Comparison of ENCODE assay signal across 12 cellular contexts in genomic region chr15:35305906-35306305, GRCh38.
DNase-seq lines count a peak whose midpoint lies in the region; ATAC-seq, FAIRE-seq and TF ChIP-seq lines count a peak whose summit lies in the region.
"Had no signal": no experiment of that assay in that cellular context is flagged by ENCODE, and none has a peak within 500 bp of the region (broad histone marks: within the 10 kb centered on the region; RNA-seq: fewer than 3 reads in every experiment).

No MANE protein-coding gene starts in this region.

- DNase-seq in GM04503 (ENCODE audit: low read depth) (peak; percentile 58), RCC 7860 (ENCODE audit: low spot score) (peak; percentile 61), fibroblast of lung (ENCODE audit: low read depth in 2 of 2) (peak; percentile 83 to 96), CD1c-positive myeloid dendritic cell (ENCODE audit: extremely low spot score) (no peak), GM12891 (ENCODE audit: insufficient read length, low spot score) (no peak)
- no peak for DNase-seq in activated CD8-positive, alpha-beta memory T cell treated with anti-CD3 and anti-CD28 coated beads, Interleukin-2, amount 10 ng/mL, durations not matched to agents 7 days and 5 days
- DNase-seq: NCI-H510A, pancreas, T-cell had no signal

- H3K9ac ChIP-seq in fibroblast of lung (ENCODE audit: insufficient read depth, low read length) (no peak overlapping the region), rectal smooth muscle tissue (ENCODE audit: low read length) (no peak overlapping the region)

- no peak overlapping the region for H3K4me3 Mint-ChIP-seq in activated CD8-positive, alpha-beta memory T cell treated with anti-CD3 and anti-CD28 coated beads, Interleukin-2, amount 10 ng/mL, durations not matched to agents 7 days and 5 days
- H3K4me3 Mint-ChIP-seq: central memory CD8-positive, alpha-beta T cell; T-cell had no signal

- no peaks in the 10 kb centered on the region for H3K9me3 ChIP-seq in fibroblast of lung (ENCODE audit: control insufficient read depth, insufficient read depth, low read depth, low read length)
- H3K9me3 ChIP-seq: pancreas had no signal

- CTCF ChIA-PET in activated CD8-positive, alpha-beta memory T cell treated with anti-CD3 and anti-CD28 coated beads, Interleukin-2, amount 10 ng/mL, durations not matched to agents 7 days and 5 days (lab: Charles Lee) = no interaction called here

- H3K27ac Mint-ChIP-seq in activated CD8-positive, alpha-beta memory T cell treated with anti-CD3 and anti-CD28 coated beads, Interleukin-2, amount 10 ng/mL, durations not matched to agents 7 days and 5 days = no peak overlapping the region
- H3K27ac Mint-ChIP-seq: T-cell had no signal

- H3K27ac ChIP-seq in fibroblast of lung (ENCODE audit: insufficient read depth, low read length) = no peak overlapping the region
- peak overlapping the region; percentile 38 for H3K27ac ChIP-seq in rectal smooth muscle tissue (ENCODE audit: low read depth, low read length)
- H3K27ac ChIP-seq: pancreas had no signal

- H3K36me3 ChIP-seq in fibroblast of lung (ENCODE audit: control insufficient read depth, insufficient read depth, low read length) = no peaks in the 10 kb centered on the region
- H3K36me3 ChIP-seq in rectal smooth muscle tissue (ENCODE audit: control insufficient read depth, insufficient read depth, low read length) = no peaks in the 10 kb centered on the region
- H3K36me3 ChIP-seq: pancreas had no signal

- H4K20me1 ChIP-seq in fibroblast of lung (ENCODE audit: control insufficient read depth, extremely low read depth, insufficient read depth, low read length) = no peaks in the 10 kb centered on the region

- no peak for FAIRE-seq in RCC 7860 (lab: Jason Lieb, UNC)
- FAIRE-seq in GM12891 (lab: Jason Lieb, UNC) = no peak

- no peak for TF ChIP-seq CTCF in fibroblast of lung (conservative IDR thresholded peaks at IDR 0.05 in 1 of 2, IDR thresholded peaks at IDR 0.05 in 1 of 2; ENCODE audit: low read depth in 1 of 2, low read length in 2 of 2)

- H3K79me2 ChIP-seq in fibroblast of lung (ENCODE audit: control insufficient read depth, insufficient read depth, low read length) = no peaks in the 10 kb centered on the region

- no peaks in the 10 kb centered on the region for H3K36me3 Mint-ChIP-seq in activated CD8-positive, alpha-beta memory T cell treated with anti-CD3 and anti-CD28 coated beads, Interleukin-2, amount 10 ng/mL, durations not matched to agents 7 days and 5 days
- H3K36me3 Mint-ChIP-seq: T-cell had no signal

- no peak for ATAC-seq in activated CD8-positive, alpha-beta memory T cell treated with anti-CD3 and anti-CD28 coated beads, Interleukin-2, amount 10 ng/mL, durations not matched to agents 7 days and 5 days
- no peak for ATAC-seq in HG02798 (IDR thresholded peaks at IDR 0.05; ENCODE audit: poor library complexity, unreplicated experiment)
- ATAC-seq: T-cell had no signal

- H3K4me3 ChIP-seq in fibroblast of lung (replicated peaks in 1 of 4; ENCODE audit: control extremely low read depth in 1 of 4, insufficient read depth in 1 of 4, low read depth in 3 of 4, low read length in 4 of 4) (no peak overlapping the region), rectal smooth muscle tissue (ENCODE audit: low read length) (no peak overlapping the region)
- H3K4me3 ChIP-seq: pancreas had no signal

- no peaks in the 10 kb centered on the region for H3K27me3 Mint-ChIP-seq in activated CD8-positive, alpha-beta memory T cell treated with anti-CD3 and anti-CD28 coated beads, Interleukin-2, amount 10 ng/mL, durations not matched to agents 7 days and 5 days
- H3K27me3 Mint-ChIP-seq: central memory CD8-positive, alpha-beta T cell; T-cell had no signal

- no peak overlapping the region for H2AFZ ChIP-seq in fibroblast of lung (ENCODE audit: low read length)

- no peaks in the 10 kb centered on the region for H3K4me1 Mint-ChIP-seq in activated CD8-positive, alpha-beta memory T cell treated with anti-CD3 and anti-CD28 coated beads, Interleukin-2, amount 10 ng/mL, durations not matched to agents 7 days and 5 days
- H3K4me1 Mint-ChIP-seq: central memory CD8-positive, alpha-beta T cell; T-cell had no signal

- H3K27me3 ChIP-seq in fibroblast of lung (ENCODE audit: control insufficient read depth, insufficient read depth, low read length) = no peaks in the 10 kb centered on the region
- no peaks in the 10 kb centered on the region for H3K27me3 ChIP-seq in rectal smooth muscle tissue (ENCODE audit: control insufficient read depth, insufficient read depth, low read length)
- H3K27me3 ChIP-seq: pancreas had no signal

- no peak overlapping the region for H3K4me2 ChIP-seq in fibroblast of lung (ENCODE audit: extremely low read depth, insufficient read depth, low read length)

- TF ChIP-seq POLR2A in GM12891 (IDR thresholded peaks at IDR 0.05; ENCODE audit: low read depth, low read length) = no peak

- H3K4me1 ChIP-seq in fibroblast of lung (ENCODE audit: control insufficient read depth, extremely low read depth, insufficient read depth, low read length) (peaks cover 21% of the 10 kb centered on the region), rectal smooth muscle tissue (ENCODE audit: control insufficient read depth, insufficient read depth, low read length) (peaks cover 25% of the 10 kb centered on the region)

- no peaks in the 10 kb centered on the region for H3K9me3 Mint-ChIP-seq in activated CD8-positive, alpha-beta memory T cell treated with anti-CD3 and anti-CD28 coated beads, Interleukin-2, amount 10 ng/mL, durations not matched to agents 7 days and 5 days (ENCODE audit: low read depth)
- H3K9me3 Mint-ChIP-seq: central memory CD8-positive, alpha-beta T cell; T-cell had no signal

TF ChIP-seq in GM12891, 5 proteins besides CTCF, POLR2A, EP300 and RAD21:
- TF ChIP-seq TAF1 (IDR thresholded peaks at IDR 0.05; ENCODE audit: low read depth, low read length) = no peak
- TF ChIP-seq POLR2AphosphoS5 (IDR thresholded peaks at IDR 0.05; ENCODE audit: low read depth, low read length) = no peak
- TF ChIP-seq POU2F2 (IDR thresholded peaks at IDR 0.05; ENCODE audit: low read depth, low read length) = no peak
- TF ChIP-seq PAX5 (IDR thresholded peaks at IDR 0.05; ENCODE audit: insufficient read depth, low read length, severe bottlenecking) = no peak
- no peak for TF ChIP-seq SPI1 (IDR thresholded peaks at IDR 0.05; ENCODE audit: low read depth, low read length)

Comparison
In these comparisons a context has a peak if more than half of its experiments do, and no peak if none do; other contexts are left out.
1. DNase-seq: peak in GM04503 (single experiment), RCC 7860 (single experiment) and fibroblast of lung (2 of 2); none in activated CD8-positive, alpha-beta memory T cell treated with anti-CD3 and anti-CD28 coated beads, Interleukin-2, amount 10 ng/mL, durations not matched to agents 7 days and 5 days (single experiment), CD1c-positive myeloid dendritic cell (single experiment) and GM12891 (single experiment).